Comparison of ENCODE assay signal across 1 cellular context in the genomic region with DNA sequence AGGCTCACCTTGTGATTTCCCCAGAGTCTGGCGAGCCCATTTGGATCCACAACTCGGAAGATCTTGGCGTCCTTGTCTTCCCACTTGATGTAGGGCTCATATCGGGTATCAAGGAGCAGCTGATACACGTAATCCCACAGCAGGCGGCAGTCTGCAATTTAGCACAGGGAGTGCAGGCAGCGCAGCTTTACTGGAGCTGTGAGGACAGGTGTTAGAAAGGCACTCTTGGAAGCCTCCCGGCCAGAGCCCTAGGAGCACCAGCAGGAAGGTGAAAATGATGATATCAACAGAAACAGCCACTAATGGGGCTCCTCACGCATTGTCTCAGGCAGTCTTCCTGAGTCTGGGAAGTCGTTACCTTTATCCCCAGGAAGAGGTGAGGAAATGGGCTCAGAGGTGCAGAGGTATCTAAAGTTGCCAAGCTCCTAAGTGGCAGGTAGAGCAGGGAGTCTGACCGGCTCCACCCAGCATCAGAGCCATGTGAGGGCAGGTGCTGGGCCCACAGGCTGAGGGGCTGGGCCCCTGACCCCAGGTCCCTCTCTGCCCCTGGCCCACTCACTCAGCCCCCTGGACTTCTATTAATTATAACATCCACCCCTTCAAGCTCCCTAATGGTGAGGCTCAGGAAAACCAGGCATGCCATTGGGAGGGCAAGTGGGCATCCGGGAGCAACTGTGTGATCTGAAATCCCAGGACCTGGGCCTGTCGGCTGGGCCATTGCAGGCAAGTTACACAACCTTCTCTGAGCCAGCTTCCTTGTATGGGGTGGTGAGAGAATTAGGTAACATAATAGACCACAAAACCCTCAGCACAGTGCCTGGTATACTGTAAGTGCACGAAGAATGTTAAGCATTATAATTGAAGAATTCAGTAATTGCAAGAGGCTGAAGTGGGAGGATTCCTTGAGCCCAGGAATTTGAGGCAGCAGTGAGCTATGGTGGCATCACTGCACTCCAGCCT.
TF ChIP-seq lines count a peak whose summit lies in the region.

No MANE protein-coding gene starts in this region.

TF ChIP-seq in SK-N-SH, 30 proteins besides CTCF, POLR2A, EP300 and RAD21:
- TF ChIP-seq JUND (IDR thresholded peaks at IDR 0.05) (no peak), SIN3A (IDR thresholded peaks at IDR 0.05; ENCODE audit: borderline replicate concordance, low read depth, low read length) (no peak), MXI1 (IDR thresholded peaks at IDR 0.05; ENCODE audit: low read depth, low read length) (no peak), TAF1 (IDR thresholded peaks at IDR 0.05; ENCODE audit: borderline replicate concordance, low read depth, low read length) (no peak), YY1 (IDR thresholded peaks at IDR 0.05; ENCODE audit: low read depth) (no peak)
- TF ChIP-seq, protein P1, sequence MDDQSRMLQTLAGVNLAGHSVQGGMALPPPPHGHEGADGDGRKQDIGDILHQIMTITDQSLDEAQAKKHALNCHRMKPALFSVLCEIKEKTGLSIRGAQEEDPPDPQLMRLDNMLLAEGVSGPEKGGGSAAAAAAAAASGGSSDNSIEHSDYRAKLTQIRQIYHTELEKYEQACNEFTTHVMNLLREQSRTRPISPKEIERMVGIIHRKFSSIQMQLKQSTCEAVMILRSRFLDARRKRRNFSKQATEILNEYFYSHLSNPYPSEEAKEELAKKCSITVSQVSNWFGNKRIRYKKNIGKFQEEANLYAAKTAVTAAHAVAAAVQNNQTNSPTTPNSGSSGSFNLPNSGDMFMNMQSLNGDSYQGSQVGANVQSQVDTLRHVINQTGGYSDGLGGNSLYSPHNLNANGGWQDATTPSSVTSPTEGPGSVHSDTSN (IDR thresholded peaks at IDR 0.05), result peak; percentile 48; the same call in 1 of the 2 replicates
